Comparison of ENCODE assay signal across 1 cellular context in the genomic region with DNA sequence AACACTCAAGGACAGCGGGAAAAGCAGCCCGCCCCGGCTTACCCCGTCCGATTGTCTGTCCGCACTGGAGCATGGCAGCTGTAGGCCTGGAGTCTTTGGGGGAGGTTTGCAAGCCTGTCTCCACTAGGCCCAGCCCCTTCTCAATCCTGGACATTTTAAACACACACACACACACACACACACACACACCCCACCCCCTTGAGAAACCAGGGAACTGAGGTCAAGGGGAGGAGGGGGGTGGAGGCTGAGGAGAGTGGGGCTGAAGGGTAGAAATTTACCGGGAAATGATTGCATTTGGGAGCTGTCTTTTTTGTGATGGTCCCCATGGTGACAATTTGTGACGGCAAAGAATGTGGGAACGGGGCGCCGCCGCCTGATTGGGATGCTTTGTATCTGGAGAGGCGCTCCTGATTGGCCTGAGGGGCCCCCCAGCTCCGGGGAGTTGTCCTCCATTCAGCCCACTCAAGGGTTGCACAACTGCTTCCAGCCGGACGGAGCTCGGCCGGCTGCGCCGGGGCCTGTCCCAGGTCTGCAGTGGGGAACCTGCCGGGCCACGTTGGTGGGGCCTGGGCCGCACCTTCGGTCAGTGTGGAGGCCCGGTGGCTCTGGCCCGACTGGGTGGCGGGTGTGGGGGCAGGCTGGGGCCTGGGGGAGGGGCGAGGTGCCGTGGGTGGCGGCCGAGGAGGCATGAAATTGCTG.
TF ChIP-seq lines count a peak whose summit lies in the region.

FAM181A (plus strand) TSS at position 472 of the 699 bp plus-strand sequence. CDS start 942 bp downstream, outside the sequence.

TF ChIP-seq in IMR-90, 13 proteins besides CTCF, POLR2A, EP300 and RAD21:
- TF ChIP-seq BHLHE40 (IDR thresholded peaks at IDR 0.05; ENCODE audit: low read depth, low read length): no peak
- TF ChIP-seq CHD1 (IDR thresholded peaks at IDR 0.05; ENCODE audit: low read depth, low read length): no peak
- TF ChIP-seq SMC3 (IDR thresholded peaks at IDR 0.05; ENCODE audit: low read depth, low read length): no peak
- no peak for TF ChIP-seq MAZ (IDR thresholded peaks at IDR 0.05; ENCODE audit: borderline replicate concordance, low read depth, low read length)
- TF ChIP-seq MAFK (IDR thresholded peaks at IDR 0.05; ENCODE audit: low read depth, low read length): no peak
